12 cellular contexts compared by ENCODE assay signal in genomic region chr6:150119256-150119655, GRCh38. TPM values are rescaled to one million over a fixed set of nuclear protein-coding genes. Genes with fewer than 3 reads are reported as not detected.
A peak's percentile ranks its signal among the peaks of the same experiment; 100 is the strongest.
DNase-seq lines count a peak whose midpoint lies in the region; ATAC-seq and TF ChIP-seq lines count a peak whose summit lies in the region.
"Had no signal": no experiment of that assay in that cellular context is flagged by ENCODE, and none has a peak within 500 bp of the region (broad histone marks: within the 10 kb centered on the region; RNA-seq: fewer than 3 reads in every experiment).

No MANE protein-coding gene starts in this region.

- H3K4me3 Mint-ChIP-seq in MCF 10A (ENCODE audit: unreplicated experiment) = no peak overlapping the region

- 20% methylated on average over 3 of the region's 6 CpGs; no CpG with 5 or more reads in 1 of the 2 experiments for WGBS in IMR-90 (ENCODE audit: extremely low coverage in 2 of 2, insufficient read length in 1 of 2), 2 experiments
- WGBS in prostate gland = 13% methylated on average over 6 of the region's 6 CpGs

- in situ Hi-C loops in IMR-90 (cut with MboI; ENCODE audit: low sequenced_read_pairs) = no loop called here

- TF ChIP-seq POLR2A in IMR-90 (IDR thresholded peaks at IDR 0.05; ENCODE audit: low read depth, low read length) (no peak), prostate gland (IDR thresholded peaks at IDR 0.05) (no peak)

- H3K9me1 ChIP-seq in IMR-90 (ENCODE audit: insufficient read depth, low read length) = no peaks in the 10 kb centered on the region

- no peaks in the 10 kb centered on the region for H3K9me3 Mint-ChIP-seq in MCF 10A (ENCODE audit: unreplicated experiment)

- H3K4me1 ChIP-seq in IMR-90 (ENCODE audit: control insufficient read depth, insufficient read depth, low read length) (no peaks in the 10 kb centered on the region), mucosa of descending colon (ENCODE audit: low read depth) (no peaks in the 10 kb centered on the region), prostate gland (replicated peaks) (no peaks in the 10 kb centered on the region)
- H3K4me1 ChIP-seq: adrenal gland had no signal

- H3K56ac ChIP-seq in IMR-90 (ENCODE audit: extremely low read depth, insufficient read depth, low read length) = no peak overlapping the region

- H3K14ac ChIP-seq in IMR-90 (replicated peaks; ENCODE audit: low read depth, low read length) = no peak overlapping the region

- no peak overlapping the region for H3K4ac ChIP-seq in IMR-90 (ENCODE audit: low read depth, low read length)

- CTCF ChIA-PET in IMR-90 (lab: Yijun Ruan, JAX) (no interaction called here), MCF 10A (lab: Yijun Ruan, JAX) (interaction anchor here (0.7 to 1.6 kb wide), 2 partner anchors 38 to 746 kb away, joined by 3 to 4 read pairs; no protein-coding TSS in a partner anchor)

- no peaks in the 10 kb centered on the region for H3K79me1 ChIP-seq in IMR-90 (ENCODE audit: low read depth in 1 of 2, low read length in 2 of 2)

- H2AFZ ChIP-seq in IMR-90 (replicated peaks; ENCODE audit: low read length, poor library complexity) = no peak overlapping the region

- H4K8ac ChIP-seq in IMR-90 (ENCODE audit: low read depth in 2 of 2, low read length in 2 of 2) = no peak overlapping the region

- H2BK5ac ChIP-seq in IMR-90 (ENCODE audit: low read depth, low read length, poor library complexity, severe bottlenecking) = no peak overlapping the region

- peaks cover 11% of the 10 kb centered on the region for H3K36me3 Mint-ChIP-seq in MCF 10A (ENCODE audit: insufficient read depth, unreplicated experiment)

- H4K20me1 ChIP-seq in IMR-90 (ENCODE audit: insufficient read depth, low read length) = no peaks in the 10 kb centered on the region

- no peak overlapping the region for H2BK15ac ChIP-seq in IMR-90 (ENCODE audit: low read depth, low read length)

- dilution Hi-C loops in IMR-90 (cut with HindIII; ENCODE audit: low sequenced_read_pairs, unreplicated experiment) = no loop called here

- TF ChIP-seq CTCF in IMR-90 (conservative IDR thresholded peaks at IDR 0.05; ENCODE audit: low read depth, low read length) (no peak), mucosa of descending colon (IDR thresholded peaks at IDR 0.05) (no peak), prostate gland (IDR thresholded peaks at IDR 0.05) (no peak), MCF 10A (IDR thresholded peaks at IDR 0.05; ENCODE audit: unreplicated experiment) (no peak)

- H3K4me3 ChIP-seq in IMR-90 (ENCODE audit: insufficient read depth, low read depth, low read length) (no peak overlapping the region), mucosa of descending colon (no peak overlapping the region), prostate gland (no peak overlapping the region)
- H3K4me3 ChIP-seq: adrenal gland had no signal

- POLR2A ChIA-PET in IMR-90 (lab: Charles Lee; ENCODE audit: unreplicated experiment) (no interaction called here), MCF 10A (lab: Yijun Ruan, JAX) (interaction anchor here (0.6 kb wide), 1 partner anchor 23 kb away, joined by 3 read pairs; no protein-coding TSS in a partner anchor)

- intact Hi-C loops in IMR-90 (cut with micrococcal nuclease) (no loop called here), mucosa of descending colon (cut with DNase I, micrococcal nuclease) (no loop called here), prostate gland (cut with DNase I) (no loop called here), MCF 10A (cut with micrococcal nuclease) (no loop called here)

- no peaks in the 10 kb centered on the region for H3K4me1 Mint-ChIP-seq in MCF 10A (ENCODE audit: insufficient read depth, unreplicated experiment)

- H4K91ac ChIP-seq in IMR-90 (ENCODE audit: insufficient read depth, low read depth, low read length) = no peak overlapping the region

- no peaks in the 10 kb centered on the region for H3K36me3 ChIP-seq in IMR-90 (ENCODE audit: control insufficient read depth, insufficient read depth, low read length)
- no peaks in the 10 kb centered on the region for H3K36me3 ChIP-seq in mucosa of descending colon (ENCODE audit: low read depth)
- H3K36me3 ChIP-seq in prostate gland = no peaks in the 10 kb centered on the region
- H3K36me3 ChIP-seq: adrenal gland had no signal

- ATAC-seq in IMR-90 (ENCODE audit: low read depth) = 0 out of 2 replicates have a peak, but pooled peaks have one; percentile 24
- ATAC-seq in mucosa of descending colon = peak; percentile 9
- no peak for ATAC-seq in HG02678 (IDR thresholded peaks at IDR 0.05; ENCODE audit: unreplicated experiment)

- no peak overlapping the region for H3K9ac ChIP-seq in IMR-90 (ENCODE audit: low read depth, low read length)

- no peak for TF ChIP-seq RAD21 in IMR-90 (IDR thresholded peaks at IDR 0.05; ENCODE audit: low read length)

- H3K27ac ChIP-seq in IMR-90 (ENCODE audit: insufficient read depth, low read length) = no peak overlapping the region
- no peak overlapping the region for H3K27ac ChIP-seq in prostate gland
- H3K27ac ChIP-seq: adrenal gland had no signal

- no peak overlapping the region for H3K27ac Mint-ChIP-seq in MCF 10A (ENCODE audit: low read depth, unreplicated experiment)

- no peak overlapping the region for H2AK9ac ChIP-seq in IMR-90 (replicated peaks; ENCODE audit: low read depth, low read length, poor library complexity)

- H3K27me3 Mint-ChIP-seq in MCF 10A (ENCODE audit: insufficient read depth, unreplicated experiment) = no peaks in the 10 kb centered on the region

- H3K23ac ChIP-seq in IMR-90 (ENCODE audit: low read depth, low read length) = no peak overlapping the region

- no peak overlapping the region for H4K5ac ChIP-seq in IMR-90 (ENCODE audit: low read depth, low read length)

- DNase-seq in DMS153 treated with DMSO at 0.1 percent for 48 hours (lab: John Stamatoyannopoulos, UW; ENCODE audit: unreplicated experiment) = peak; percentile 71
- no peak for DNase-seq in IMR-90
- DNase-seq in SKM-1 treated with dmso at 0.1 percent for 144 hours (lab: John Stamatoyannopoulos, UW; ENCODE audit: unreplicated experiment) = peak; percentile 61
- no peak for DNase-seq in mucosa of descending colon
- DNase-seq in prostate gland (ENCODE audit: low spot score) = no peak
- no peak for DNase-seq in MCF 10A (ENCODE audit: unreplicated experiment)
- DNase-seq in cortex of kidney (lab: John Stamatoyannopoulos, UW) = no peak
- DNase-seq: adrenal gland, DMS79 treated with DMSO at 0.1 percent for 48 hours, NCI-H524 treated with DMSO at 0.1 percent for 48 hours, T-helper 2 cell had no signal

- H3K9me3 ChIP-seq in IMR-90 (ENCODE audit: control insufficient read depth, insufficient read depth, low read length) (peaks cover 3% of the 10 kb centered on the region; the same call in 1 of the 2 replicates), mucosa of descending colon (no peaks in the 10 kb centered on the region), prostate gland (no peaks in the 10 kb centered on the region)
- H3K9me3 ChIP-seq: adrenal gland had no signal

- H2BK20ac ChIP-seq in IMR-90 (ENCODE audit: low read depth, low read length) = no peak overlapping the region

- no peak overlapping the region for H3K18ac ChIP-seq in IMR-90 (ENCODE audit: low read depth, low read length)

- no peak overlapping the region for H2BK120ac ChIP-seq in IMR-90 (ENCODE audit: low read depth, low read length)

- H3K27me3 ChIP-seq in IMR-90 (ENCODE audit: control insufficient read depth, insufficient read depth, low read length) (no peaks in the 10 kb centered on the region; the same call in 1 of the 2 replicates), prostate gland (replicated peaks; ENCODE audit: insufficient read depth) (no peaks in the 10 kb centered on the region)
- H3K27me3 ChIP-seq: adrenal gland had no signal

- BruUV-seq in IMR-90 (replicated peaks; lab: Mats Ljungman, UMichigan) (no TSS peak), MCF 10A (replicated peaks; lab: Mats Ljungman, UMichigan) (no TSS peak)

- no peak overlapping the region for H3K4me2 ChIP-seq in IMR-90 (ENCODE audit: low read depth, low read length)

- H2AK5ac ChIP-seq in IMR-90 (ENCODE audit: low read depth, low read length) = no peak overlapping the region

TF ChIP-seq in IMR-90, 13 proteins besides CTCF, POLR2A, EP300 and RAD21 (continues in another document):
- TF ChIP-seq RFX5 (IDR thresholded peaks at IDR 0.05; ENCODE audit: low read depth, low read length) (no peak), RCOR1 (IDR thresholded peaks at IDR 0.05; ENCODE audit: insufficient replicate concordance, low read length) (no peak), MAZ (IDR thresholded peaks at IDR 0.05; ENCODE audit: borderline replicate concordance, low read depth, low read length) (no peak), CHD1 (IDR thresholded peaks at IDR 0.05; ENCODE audit: low read depth, low read length) (no peak), FOS (IDR thresholded peaks at IDR 0.05; ENCODE audit: low read depth, low read length) (no peak), MAFK (IDR thresholded peaks at IDR 0.05; ENCODE audit: low read depth, low read length) (no peak), NFE2L2 (IDR thresholded peaks at IDR 0.05; ENCODE audit: low read depth, low read length) (no peak), CEBPB (IDR thresholded peaks at IDR 0.05; ENCODE audit: low read depth, low read length) (no peak)
- TF ChIP-seq, protein P1, sequence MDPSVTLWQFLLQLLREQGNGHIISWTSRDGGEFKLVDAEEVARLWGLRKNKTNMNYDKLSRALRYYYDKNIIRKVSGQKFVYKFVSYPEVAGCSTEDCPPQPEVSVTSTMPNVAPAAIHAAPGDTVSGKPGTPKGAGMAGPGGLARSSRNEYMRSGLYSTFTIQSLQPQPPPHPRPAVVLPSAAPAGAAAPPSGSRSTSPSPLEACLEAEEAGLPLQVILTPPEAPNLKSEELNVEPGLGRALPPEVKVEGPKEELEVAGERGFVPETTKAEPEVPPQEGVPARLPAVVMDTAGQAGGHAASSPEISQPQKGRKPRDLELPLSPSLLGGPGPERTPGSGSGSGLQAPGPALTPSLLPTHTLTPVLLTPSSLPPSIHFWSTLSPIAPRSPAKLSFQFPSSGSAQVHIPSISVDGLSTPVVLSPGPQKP (IDR thresholded peaks at IDR 0.05; ENCODE audit: borderline replicate concordance, low read depth, low read length) = no peak

RNA-seq across cellular contexts. Expression of gene PPP1R14C, which starts 23.6 kb away (rescaled TPM):
- total RNA-seq in IMR-90 (2012; rRNA removed) (not detected in 2 replicates), mucosa of descending colon (10 to 100 TPM; 11.1 to 33.5 (median 25.2) TPM), prostate gland (10 to 100 TPM in 1 of 2 donors, 1 to 10 TPM in 1; 3.4 to 14.8 TPM), MCF 10A (2022) (32.0 and 38.7 TPM in 2 replicates)
- polyA plus RNA-seq in IMR-90 (2012; rRNA removed) = not detected in 2 replicates
- polyA plus RNA-seq in IMR-90 (2012; cell fraction: cytosol; rRNA removed) = not detected in 2 replicates
- not detected in 2 replicates for polyA plus RNA-seq in IMR-90 (2012; cell fraction: nucleus; rRNA removed; ENCODE audit: low replicate concordance)

RNA-seq across cellular contexts. Expression of gene ULBP3, which starts 50.3 kb away (rescaled TPM):
- 35.1 and 43.0 TPM in 2 replicates for total RNA-seq in IMR-90 (2012; rRNA removed)
- 11.1 and 13.2 TPM in 2 replicates for polyA plus RNA-seq in IMR-90 (2012; rRNA removed)
- polyA plus RNA-seq in IMR-90 (2012; cell fraction: cytosol; rRNA removed) = 7.0 and 19.2 TPM in 2 replicates
- polyA plus RNA-seq in IMR-90 (2012; cell fraction: nucleus; rRNA removed; ENCODE audit: low replicate concordance) = 2.7 and 5.6 TPM in 2 replicates
- total RNA-seq in mucosa of descending colon = 1 to 10 TPM in 2 of 3 donors, under 1 TPM in 1; 0.32 to 1.9 (median 1.9) TPM
- 10 to 100 TPM in 1 of 2 donors, not detected in 1; 28.9 TPM for total RNA-seq in prostate gland
- 4.9 and 6.3 TPM in 2 replicates for total RNA-seq in MCF 10A (2022)

Comparison
In these comparisons a context has a peak if more than half of its experiments do, and no peak if none do; other contexts are left out.
1. DNase-seq: peak in DMS153 treated with DMSO at 0.1 percent for 48 hours (single experiment) and SKM-1 treated with dmso at 0.1 percent for 144 hours (single experiment); none in IMR-90 (single experiment), mucosa of descending colon (0 of 3), prostate gland (single experiment), MCF 10A (single experiment) and cortex of kidney (single experiment).